In genomic region chr1:26164036-26164927, GRCh38 we compare ENCODE assay signal across 1 cellular context.
TF ChIP-seq lines count a peak whose summit lies in the region.

No MANE protein-coding gene starts in this region.

TF ChIP-seq in HEK293, 187 proteins besides CTCF, POLR2A, EP300 and RAD21 (continued from another document):
- TF ChIP-seq HOXC10 (CRISPR knock-in tag; IDR thresholded peaks at IDR 0.05), result no peak
- TF ChIP-seq ZNF596 (tag by site-specific recombination; IDR thresholded peaks at IDR 0.05), result peak; percentile 26; the same call in 1 of the 2 replicates
- TF ChIP-seq MEIS1 (CRISPR knock-in tag; IDR thresholded peaks at IDR 0.05; ENCODE audit: borderline replicate concordance), result no peak
- TF ChIP-seq ZNF398 (tag by site-specific recombination; IDR thresholded peaks at IDR 0.05), result peak; percentile 90
- no peak for TF ChIP-seq ZNF175 (tag by site-specific recombination; IDR thresholded peaks at IDR 0.05)
- TF ChIP-seq HIC1 (tag by site-specific recombination; IDR thresholded peaks at IDR 0.05), result peak; percentile 48; the same call in 1 of the 2 replicates
- no peak for TF ChIP-seq ZNF239 (tag by site-specific recombination; IDR thresholded peaks at IDR 0.05)
- peak; percentile 90 for TF ChIP-seq BCL11B (tag by site-specific recombination; IDR thresholded peaks at IDR 0.05; ENCODE audit: low read depth)
- TF ChIP-seq KLF8 (tag by site-specific recombination; IDR thresholded peaks at IDR 0.05), result no peak
- no peak for TF ChIP-seq ZNF555 (tag by site-specific recombination; conservative IDR thresholded peaks at IDR 0.05)
- TF ChIP-seq ZNF776 (tag by site-specific recombination; IDR thresholded peaks at IDR 0.05; ENCODE audit: borderline replicate concordance), result no peak
- no peak for TF ChIP-seq ZNF24 (tag by site-specific recombination; IDR thresholded peaks at IDR 0.05)
- no peak for TF ChIP-seq ZNF202 (tag by site-specific recombination; IDR thresholded peaks at IDR 0.05; ENCODE audit: borderline replicate concordance)
- no peak for TF ChIP-seq ZNF843 (tag by site-specific recombination; IDR thresholded peaks at IDR 0.05)
- peak; percentile 82 for TF ChIP-seq ZSCAN30 (tag by site-specific recombination; IDR thresholded peaks at IDR 0.05)
- no peak for TF ChIP-seq ZNF148 (tag by site-specific recombination; IDR thresholded peaks at IDR 0.05; ENCODE audit: borderline replicate concordance)
- TF ChIP-seq ZBTB17 (tag by site-specific recombination; IDR thresholded peaks at IDR 0.05), result no peak
- peak; percentile 73 for TF ChIP-seq GLIS1 (tag by site-specific recombination; IDR thresholded peaks at IDR 0.05)
- peak; percentile 33; the same call in 1 of the 2 replicates for TF ChIP-seq ZXDB (tag by site-specific recombination; IDR thresholded peaks at IDR 0.05)
- no peak for TF ChIP-seq ZSCAN4 (tag by site-specific recombination; IDR thresholded peaks at IDR 0.05)
- no peak for TF ChIP-seq RBAK (tag by site-specific recombination; IDR thresholded peaks at IDR 0.05)
- TF ChIP-seq ZNF626 (tag by site-specific recombination; IDR thresholded peaks at IDR 0.05), result no peak
- 0 out of 2 replicates have a peak, but pooled peaks have one; percentile 10 for TF ChIP-seq SCRT2 (tag by site-specific recombination; IDR thresholded peaks at IDR 0.05)
- TF ChIP-seq ZNF629 (tag by site-specific recombination; IDR thresholded peaks at IDR 0.05), result no peak
- TF ChIP-seq PATZ1 (tag by site-specific recombination; IDR thresholded peaks at IDR 0.05), result peak; percentile 82
- no peak for TF ChIP-seq ZNF280C (tag by site-specific recombination; IDR thresholded peaks at IDR 0.05)
- TF ChIP-seq ZNF558 (tag by site-specific recombination; IDR thresholded peaks at IDR 0.05), result no peak
- TF ChIP-seq ZNF37A (tag by site-specific recombination; IDR thresholded peaks at IDR 0.05), result 0 out of 2 replicates have a peak, but pooled peaks have one; percentile 7
- no peak for TF ChIP-seq ZBTB21 (tag by site-specific recombination; IDR thresholded peaks at IDR 0.05)
- 0 out of 2 replicates have a peak, but pooled peaks have one; percentile 38 for TF ChIP-seq SP7 (tag by site-specific recombination; IDR thresholded peaks at IDR 0.05)
- TF ChIP-seq ZBTB6 (tag by site-specific recombination; IDR thresholded peaks at IDR 0.05), result peak; percentile 87
- TF ChIP-seq ZNF391 (tag by site-specific recombination; IDR thresholded peaks at IDR 0.05; ENCODE audit: borderline replicate concordance, low read depth), result no peak; the same call in 1 of the 2 replicates
- TF ChIP-seq ZIC2 (tag by site-specific recombination; IDR thresholded peaks at IDR 0.05), result peak; percentile 25; the same call in 1 of the 2 replicates
- TF ChIP-seq AEBP2 (tag by site-specific recombination; IDR thresholded peaks at IDR 0.05; ENCODE audit: borderline replicate concordance), result no peak
- TF ChIP-seq ZNF677 (tag by site-specific recombination; IDR thresholded peaks at IDR 0.05), result 0 out of 2 replicates have a peak, but pooled peaks have one; percentile 27
- TF ChIP-seq HOXA7 (CRISPR knock-in tag; IDR thresholded peaks at IDR 0.05; ENCODE audit: borderline replicate concordance), result no peak
- TF ChIP-seq PRDM10 (tag by site-specific recombination; IDR thresholded peaks at IDR 0.05), result no peak
- TF ChIP-seq ZBTB48 (tag by site-specific recombination; IDR thresholded peaks at IDR 0.05), result peak; percentile 89
